Comparison of ENCODE assay signal across 13 cellular contexts in genomic region chr1:84434081-84434755, GRCh38. TPM values are rescaled to one million over a fixed set of nuclear protein-coding genes. Genes with fewer than 3 reads are reported as not detected.
DNase-seq lines count a peak whose midpoint lies in the region; ATAC-seq, FAIRE-seq and TF ChIP-seq lines count a peak whose summit lies in the region.
"Had no signal": no experiment of that assay in that cellular context is flagged by ENCODE, and none has a peak within 500 bp of the region (broad histone marks: within the 10 kb centered on the region; RNA-seq: fewer than 3 reads in every experiment).

No MANE protein-coding gene starts in this region.

- H3K27me3 Mint-ChIP-seq in CD8-positive, alpha-beta memory T cell, result peaks cover 0 to 2% of the 10 kb centered on the region in 2 donors
- H3K27me3 Mint-ChIP-seq in activated CD8-positive, alpha-beta T cell treated with anti-CD3 and anti-CD28 coated beads for 36 hours, result no peaks in the 10 kb centered on the region
- no peaks in the 10 kb centered on the region for H3K27me3 Mint-ChIP-seq in naive B cell

- TF ChIP-seq CTCF in activated CD8-positive, alpha-beta T cell treated with anti-CD3 and anti-CD28 coated beads for 36 hours (IDR thresholded peaks at IDR 0.05), result no peak
- TF ChIP-seq CTCF in ovary (IDR thresholded peaks at IDR 0.05), result no peak

- no peak overlapping the region for H3K27ac ChIP-seq in CD8-positive, alpha-beta memory T cell (ENCODE audit: low read depth, low read length)
- H3K27ac ChIP-seq in small intestine (ENCODE audit: low read depth in 1 of 2, low read length in 1 of 2) (no peak overlapping the region), ovary (no peak overlapping the region), substantia nigra (ENCODE audit: low read depth, low read length, poor library complexity, severe bottlenecking) (no peak overlapping the region)
- H3K27ac ChIP-seq: GM23248 had no signal

- H3K36me3 Mint-ChIP-seq in CD8-positive, alpha-beta memory T cell, result peaks cover 0 to 6% (median 0%) of the 10 kb centered on the region in 3 donors
- no peaks in the 10 kb centered on the region for H3K36me3 Mint-ChIP-seq in activated CD8-positive, alpha-beta T cell treated with anti-CD3 and anti-CD28 coated beads for 36 hours (ENCODE audit: low read depth)
- H3K36me3 Mint-ChIP-seq in naive B cell, result no peaks in the 10 kb centered on the region

- H3K4me3 ChIP-seq in CD8-positive, alpha-beta memory T cell (ENCODE audit: low read length), result peak overlapping the region; percentile 28
- H3K4me3 ChIP-seq in small intestine (ENCODE audit: low read depth in 1 of 2, low read length in 2 of 2) (no peak overlapping the region), ovary (no peak overlapping the region)

- WGBS in small intestine, 3 donors, result 66 to 74% (median 69%) methylated on average over 6 of the region's 6 CpGs
- 61 to 72% (median 68%) methylated on average over 6 of the region's 6 CpGs for WGBS in ovary, 3 donors

- H3K4me1 ChIP-seq in CD8-positive, alpha-beta memory T cell (ENCODE audit: insufficient read depth, low read length), result peaks cover 43% of the 10 kb centered on the region
- H3K4me1 ChIP-seq in small intestine (ENCODE audit: control insufficient read depth in 2 of 2, insufficient read depth in 1 of 2, low read depth in 1 of 2, low read length in 1 of 2) (no peaks in the 10 kb centered on the region), ovary (ENCODE audit: insufficient read depth) (no peaks in the 10 kb centered on the region)
- H3K4me1 ChIP-seq: Peyer's patch had no signal

- TF ChIP-seq POLR2A in ovary (IDR thresholded peaks at IDR 0.05), result no peak

- POLR2A ChIA-PET in CD8-positive, alpha-beta memory T cell (lab: Charles Lee), result interaction anchor here (0.6 to 3.1 kb wide), 5 partner anchors 290 to 1736 kb away, joined by 4 to 20 read pairs (median 5); partner anchors contain the start of gene PRKACB
- POLR2A ChIA-PET in activated CD8-positive, alpha-beta T cell treated with anti-CD3 and anti-CD28 coated beads for 36 hours (lab: Charles Lee), result interaction anchor here (0.8 to 1.0 kb wide), 4 partner anchors 72 to 290 kb away, joined by 3 read pairs; partner anchors contain the start of genes GNG5, PRKACB and SPATA1

- peaks cover 0 to 7% (median 2%) of the 10 kb centered on the region in 5 donors for H3K9me3 Mint-ChIP-seq in CD8-positive, alpha-beta memory T cell
- H3K9me3 Mint-ChIP-seq in activated CD8-positive, alpha-beta T cell treated with anti-CD3 and anti-CD28 coated beads for 36 hours, result peaks cover 12% of the 10 kb centered on the region
- peaks cover 0 to 14% (median 5%) of the 10 kb centered on the region in 7 donors for H3K9me3 Mint-ChIP-seq in naive B cell

- FAIRE-seq in small intestine (lab: Jason Lieb, UNC), result no peak

- peak overlapping the region; percentile 61 to 86 (median 73) for H3K4me3 Mint-ChIP-seq in CD8-positive, alpha-beta memory T cell
- peak overlapping the region; percentile 64 for H3K4me3 Mint-ChIP-seq in activated CD8-positive, alpha-beta T cell treated with anti-CD3 and anti-CD28 coated beads for 36 hours
- H3K4me3 Mint-ChIP-seq in naive B cell, result peak overlapping the region in 5 of 8 donors; percentile 60 to 79 (median 69)

- intact Hi-C loops in activated CD8-positive, alpha-beta T cell treated with anti-CD3 and anti-CD28 coated beads for 36 hours (cut with micrococcal nuclease), result loop anchor here (2.0 to 10.0 kb wide), 3 partner anchors 293 to 529 kb away; no protein-coding TSS in a partner anchor
- intact Hi-C loops in posterior cingulate gyrus (cut with DNase I) (loop anchor here (2.0 to 10.0 kb wide), 3 partner anchors 187 to 499 kb away; no protein-coding TSS in a partner anchor), ovary (cut with DNase I) (loop anchor here in 1 of 4 donors (10.0 kb wide), 1 partner anchor 509 kb away; no protein-coding TSS in a partner anchor)

- ATAC-seq in HG02884 (IDR thresholded peaks at IDR 0.05; ENCODE audit: unreplicated experiment) (peak; percentile 4), naive B cell (ENCODE audit: low read depth in 2 of 2) (no peak)
- ATAC-seq in activated CD8-positive, alpha-beta T cell treated with anti-CD3 and anti-CD28 coated beads for 36 hours, result peak; percentile 12

- no peaks in the 10 kb centered on the region for H3K36me3 ChIP-seq in CD8-positive, alpha-beta memory T cell (ENCODE audit: insufficient read depth, low read length)
- H3K36me3 ChIP-seq in small intestine (ENCODE audit: control insufficient read depth in 2 of 2, insufficient read depth in 2 of 2, low read length in 2 of 2), result no peaks in the 10 kb centered on the region
- H3K36me3 ChIP-seq in ovary, result no peaks in the 10 kb centered on the region
- H3K36me3 ChIP-seq: Peyer's patch had no signal

- peak in 1 of 5 donors; percentile 5 for DNase-seq in CD8-positive, alpha-beta memory T cell
- DNase-seq in activated CD8-positive, alpha-beta T cell treated with anti-CD3 and anti-CD28 coated beads for 36 hours, result peak; percentile 15
- DNase-seq in naive B cell (no peak), posterior cingulate gyrus (no peak), small intestine (no peak), ovary (no peak), substantia nigra (lab: John Stamatoyannopoulos, UW) (no peak)
- DNase-seq: islet precursor cell had no signal

- peaks cover 0 to 21% (median 9%) of the 10 kb centered on the region in 3 donors for H3K4me1 Mint-ChIP-seq in CD8-positive, alpha-beta memory T cell
- H3K4me1 Mint-ChIP-seq in activated CD8-positive, alpha-beta T cell treated with anti-CD3 and anti-CD28 coated beads for 36 hours (ENCODE audit: low read depth), result peaks cover 7% of the 10 kb centered on the region
- H3K4me1 Mint-ChIP-seq in naive B cell, result peaks cover 0 to 6% (median 5%) of the 10 kb centered on the region in 3 donors

- no peaks in the 10 kb centered on the region for H3K27me3 ChIP-seq in CD8-positive, alpha-beta memory T cell (ENCODE audit: insufficient read depth, low read length, poor library complexity, severe bottlenecking)
- H3K27me3 ChIP-seq in small intestine (ENCODE audit: control insufficient read depth in 2 of 2, insufficient read depth in 2 of 2, low read length in 2 of 2) (no peaks in the 10 kb centered on the region), ovary (no peaks in the 10 kb centered on the region)
- H3K27me3 ChIP-seq: Peyer's patch had no signal

- CTCF ChIA-PET in CD8-positive, alpha-beta memory T cell (lab: Charles Lee), result interaction anchor here (0.7 to 3.2 kb wide), 18 partner anchors 8 to 507 kb away, joined by 3 to 34 read pairs (median 4); partner anchors contain the start of gene PRKACB
- CTCF ChIA-PET in activated CD8-positive, alpha-beta T cell treated with anti-CD3 and anti-CD28 coated beads for 36 hours (lab: Charles Lee), result interaction anchor here (0.6 to 10.0 kb wide), 18 partner anchors 8 to 528 kb away, joined by 3 to 157 read pairs (median 4); partner anchors contain the start of genes GNG5, PRKACB and SPATA1

- H3K9me3 ChIP-seq in CD8-positive, alpha-beta memory T cell (ENCODE audit: low read length), result no peaks in the 10 kb centered on the region
- H3K9me3 ChIP-seq in small intestine (ENCODE audit: control insufficient read depth, low read depth) (no peaks in the 10 kb centered on the region), ovary (no peaks in the 10 kb centered on the region)
- H3K9me3 ChIP-seq: Peyer's patch had no signal

- no peak for TF ChIP-seq EP300 in ovary (IDR thresholded peaks at IDR 0.05)

- H3K27ac Mint-ChIP-seq in CD8-positive, alpha-beta memory T cell, result peak overlapping the region in 7 of 8 donors; percentile 30 to 88 (median 83)
- H3K27ac Mint-ChIP-seq in activated CD8-positive, alpha-beta T cell treated with anti-CD3 and anti-CD28 coated beads for 36 hours, result peak overlapping the region; percentile 45
- H3K27ac Mint-ChIP-seq in naive B cell, result peak overlapping the region in 1 of 6 donors; percentile 39

RNA-seq across cellular contexts. Expression of gene DNASE2B, which starts 35.9 kb away (rescaled TPM):
- total RNA-seq in CD8-positive, alpha-beta memory T cell, result not detected
- polyA plus RNA-seq in CD8-positive, alpha-beta memory T cell, result not detected
- not detected for total RNA-seq in activated CD8-positive, alpha-beta T cell treated with anti-CD3 and anti-CD28 coated beads for 36 hours
- polyA plus RNA-seq in naive B cell (ENCODE audit: low read depth in 6 of 6) (not detected), small intestine (under 1 TPM in 1 of 3 donors, not detected in 2; 0.18 TPM), ovary (1 to 10 TPM in 1 of 2 donors, not detected in 1; 1.2 TPM)
- total RNA-seq in ovary, result 1 to 10 TPM in 1 of 7 donors, under 1 TPM in 1, not detected in 5; 0.57 to 1.6 TPM
- total RNA-seq: esophagus mucosa, GM23248, Peyer's patch, posterior vena cava had no signal
- polyA plus RNA-seq: GM23248 had no signal

RNA-seq across cellular contexts. Expression of gene RPF1, which starts 44.8 kb away (rescaled TPM):
- total RNA-seq in CD8-positive, alpha-beta memory T cell, result 10 to 100 TPM; 60.1 to 63.5 TPM
- 59.7 TPM for polyA plus RNA-seq in CD8-positive, alpha-beta memory T cell
- 10 to 100 TPM; 61.9 to 64.1 TPM for total RNA-seq in activated CD8-positive, alpha-beta T cell treated with anti-CD3 and anti-CD28 coated beads for 36 hours
- polyA plus RNA-seq in naive B cell (ENCODE audit: low read depth in 6 of 6) (100 to 1,000 TPM in 1 of 6 donors, 10 to 100 TPM in 5; 54.8 to 110 (median 60.0) TPM), small intestine (10 to 100 TPM; 24.3 to 41.1 (median 32.2) TPM), ovary (10 to 100 TPM; 27.8 to 35.2 TPM)
- 10 to 100 TPM; 19.5 to 28.0 (median 24.8) TPM for total RNA-seq in ovary

Comparison
In these comparisons a context has a peak if more than half of its experiments do, and no peak if none do; other contexts are left out.
1. ATAC-seq: peak in HG02884 (single experiment) and activated CD8-positive, alpha-beta T cell treated with anti-CD3 and anti-CD28 coated beads for 36 hours (single experiment); none in naive B cell (0 of 2).
2. Peak in every context shown above with its lines, with median percentiles within 50 percentile points of each other: H3K4me3 Mint-ChIP-seq.